ENCODE assay signal across 3 cellular contexts in the genomic region with DNA sequence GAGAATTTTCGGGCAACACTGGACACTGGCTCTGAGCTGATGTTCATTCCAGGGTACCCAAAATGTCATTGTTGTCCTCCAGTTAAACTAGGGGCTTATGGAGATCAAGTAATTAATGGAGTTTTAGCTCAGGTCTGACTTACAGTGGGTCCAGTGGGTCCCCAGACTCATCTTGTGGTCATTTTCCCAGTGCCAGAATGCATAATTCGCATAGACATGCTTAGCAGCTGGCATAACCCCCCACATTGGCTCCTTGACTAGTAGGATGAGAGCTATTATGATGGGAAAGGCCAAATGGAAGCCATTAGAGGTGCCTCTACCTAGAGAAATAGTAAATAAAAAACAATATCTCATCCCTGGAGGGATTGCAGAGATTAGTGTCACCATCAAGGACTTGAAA.
"Had no signal": no experiment of that assay in that cellular context is flagged by ENCODE, and none has a peak within 500 bp of the region (broad histone marks: within the 10 kb centered on the region; RNA-seq: fewer than 3 reads in every experiment).

No MANE protein-coding gene starts in this region.

- H3K4me3 ChIP-seq: GM12878 had no signal

- DNase-seq: GDM1, GF-D8 had no signal
